Comparison of ENCODE assay signal across 28 cellular contexts in genomic region chr21:45905196-45905595, GRCh38.
"Had no signal": no experiment of that assay in that cellular context is flagged by ENCODE, and none has a peak within 500 bp of the region (broad histone marks: within the 10 kb centered on the region; RNA-seq: fewer than 3 reads in every experiment).

No MANE protein-coding gene starts in this region.

- H3K4me3 ChIP-seq: adrenal gland, body of pancreas, coronary artery, dorsolateral prefrontal cortex, esophagus muscularis mucosa, gastrocnemius medialis had no signal

- H3K4me1 ChIP-seq: adrenal gland, body of pancreas, foreskin keratinocyte, gastrocnemius medialis had no signal

- DNase-seq: activated CD4-positive, alpha-beta memory T cell treated with anti-CD3 and anti-CD28 coated beads for 36 hours; activated CD4-positive, alpha-beta T cell treated with anti-CD3 and anti-CD28 coated beads for 36 hours; activated CD4-positive, alpha-beta T cell treated with anti-CD3 and anti-CD28 coated beads, Interleukin-2, amount 10 ng/mL, durations not matched to agents 24 days and 14 days; activated CD4-positive, CD25-positive, alpha-beta regulatory T cell; activated CD4-positive, CD25-positive, alpha-beta regulatory T cell treated with anti-CD3 and anti-CD28 coated beads, Interleukin-2, amount 50 U/mL, for 72 hours; activated CD8-positive, alpha-beta memory T cell treated with anti-CD3 and anti-CD28 coated beads, Interleukin-2, amount 10 ng/mL, durations not matched to agents 7 days and 5 days; activated CD8-positive, alpha-beta T cell treated with anti-CD3 and anti-CD28 coated beads, Interleukin-2, amount 10 ng/mL, durations not matched to agents 7 days and 5 days; activated effector memory CD4-positive, alpha-beta T cell treated with Interleukin-2 at 50 U/mL for 16 hours; activated gamma-delta T cell treated with Interleukin-2 at 50 U/mL for 16 hours; activated naive CD4-positive, alpha-beta T cell treated with anti-CD3 and anti-CD28 coated beads for 36 hours; activated naive CD8-positive, alpha-beta T cell treated with anti-CD3 and anti-CD28 coated beads, Interleukin-2, amount 50 U/mL, for 24 hours; activated T-cell treated with anti-CD3 and anti-CD28 coated beads, Interleukin-2, amount 50 U/mL, for 4 hours; adrenal gland; amygdala; body of pancreas; central memory CD4-positive, alpha-beta T cell; cerebellar nuclear complex; effector memory CD8-positive, alpha-beta T cell; erythroblast; foreskin keratinocyte; gastrocnemius medialis; glutamatergic neuron; T-helper 2 cell had no signal

- H3K27ac ChIP-seq: adrenal gland, body of pancreas, coronary artery, dorsolateral prefrontal cortex, esophagus muscularis mucosa, foreskin keratinocyte, gastrocnemius medialis had no signal

- H3K36me3 ChIP-seq: adrenal gland, esophagus muscularis mucosa, gastrocnemius medialis had no signal

- H3K9me3 ChIP-seq: adrenal gland, body of pancreas, esophagus muscularis mucosa, gastrocnemius medialis had no signal

- ATAC-seq: activated CD4-positive, alpha-beta T cell treated with anti-CD3 and anti-CD28 coated beads for 36 hours; activated CD8-positive, alpha-beta memory T cell treated with anti-CD3 and anti-CD28 coated beads, Interleukin-2, amount 10 ng/mL, durations not matched to agents 7 days and 5 days; activated CD8-positive, alpha-beta T cell treated with anti-CD3 and anti-CD28 coated beads, Interleukin-2, amount 10 ng/mL, durations not matched to agents 7 days and 5 days; activated naive CD4-positive, alpha-beta T cell treated with anti-CD3 and anti-CD28 coated beads, Interleukin-2, amount 50 U/mL, for 72 hours; activated naive CD8-positive, alpha-beta T cell treated with anti-CD3 and anti-CD28 coated beads, Interleukin-2, amount 50 U/mL, for 24 hours; activated T-cell treated with anti-CD3 and anti-CD28 coated beads, Interleukin-2, amount 50 U/mL, for 4 hours; activated T-helper 17 cell treated with anti-CD3 and anti-CD28 coated beads, Interleukin-2, amount 50 U/mL, for 72 hours; body of pancreas; effector memory CD8-positive, alpha-beta T cell; foreskin keratinocyte; gastrocnemius medialis had no signal

- H3K27me3 ChIP-seq: adrenal gland, body of pancreas, esophagus muscularis mucosa had no signal
